Comparison of ENCODE assay signal across 17 cellular contexts in genomic region chr12:102441077-102441596, GRCh38. TPM values are rescaled to one million over a fixed set of nuclear protein-coding genes. Genes with fewer than 3 reads are reported as not detected.
DNase-seq lines count a peak whose midpoint lies in the region; ATAC-seq, FAIRE-seq and TF ChIP-seq lines count a peak whose summit lies in the region.
"Had no signal": no experiment of that assay in that cellular context is flagged by ENCODE, and none has a peak within 500 bp of the region (broad histone marks: within the 10 kb centered on the region; RNA-seq: fewer than 3 reads in every experiment).

No MANE protein-coding gene starts in this region.

- H3K36me3 Mint-ChIP-seq in activated CD8-positive, alpha-beta T cell treated with anti-CD3 and anti-CD28 coated beads for 36 hours (ENCODE audit: low read depth): no peaks in the 10 kb centered on the region
- no peaks in the 10 kb centered on the region for H3K36me3 Mint-ChIP-seq in activated CD8-positive, alpha-beta T cell treated with anti-CD3 and anti-CD28 coated beads, Interleukin-2, amount 10 ng/mL, durations not matched to agents 7 days and 5 days (ENCODE audit: low read depth)
- H3K36me3 Mint-ChIP-seq in stimulated activated effector memory CD8-positive, alpha-beta T cell treated with anti-CD3 and anti-CD28 coated beads, Interleukin-12 subunit alpha, Interleukin-12 subunit beta, amount 100 ng/mL, for 72 hours: no peaks in the 10 kb centered on the region
- H3K36me3 Mint-ChIP-seq: CD8-positive, alpha-beta T cell had no signal

- no TSS peak for BruUV-seq in K562 (replicated peaks; lab: Mats Ljungman, UMichigan)

- H3K4me1 Mint-ChIP-seq in activated CD8-positive, alpha-beta T cell treated with anti-CD3 and anti-CD28 coated beads for 36 hours (ENCODE audit: low read depth): peaks cover 4% of the 10 kb centered on the region
- no peaks in the 10 kb centered on the region for H3K4me1 Mint-ChIP-seq in activated CD8-positive, alpha-beta T cell treated with anti-CD3 and anti-CD28 coated beads, Interleukin-2, amount 10 ng/mL, durations not matched to agents 7 days and 5 days (ENCODE audit: low read depth)
- no peaks in the 10 kb centered on the region for H3K4me1 Mint-ChIP-seq in stimulated activated effector memory CD8-positive, alpha-beta T cell treated with anti-CD3 and anti-CD28 coated beads, Interleukin-12 subunit alpha, Interleukin-12 subunit beta, amount 100 ng/mL, for 72 hours
- H3K4me1 Mint-ChIP-seq: H9 had no signal

- no peaks in the 10 kb centered on the region for H3K9me3 ChIP-seq in K562 (replicated peaks; ENCODE audit: control insufficient read depth, insufficient read depth, low read depth, low read length)
- H3K9me3 ChIP-seq: BLaER1 had no signal

- H3K4me1 ChIP-seq in K562 (replicated peaks in 1 of 2; ENCODE audit: control insufficient read depth in 2 of 2, insufficient read depth in 2 of 2, low read length in 2 of 2): peaks cover 0 to 55% of the 10 kb centered on the region in 2 experiments; a peak in 4 of 5 replicates

- FAIRE-seq in K562 (lab: Jason Lieb, UNC): peak; percentile 76
- FAIRE-seq: A204.1 had no signal

- no peaks in the 10 kb centered on the region; the same call in 1 of the 3 replicates for H3K36me3 ChIP-seq in K562 (ENCODE audit: control insufficient read depth, insufficient read depth, low read length)
- H3K36me3 ChIP-seq: BLaER1 had no signal

- peak; percentile 61 for ATAC-seq in activated CD8-positive, alpha-beta T cell treated with anti-CD3 and anti-CD28 coated beads for 36 hours
- ATAC-seq in activated CD8-positive, alpha-beta T cell treated with anti-CD3 and anti-CD28 coated beads, Interleukin-2, amount 10 ng/mL, durations not matched to agents 7 days and 5 days: no peak
- ATAC-seq in K562: peak; percentile 89
- ATAC-seq in stimulated activated effector memory CD8-positive, alpha-beta T cell treated with anti-CD3 and anti-CD28 coated beads, Interleukin-12 subunit alpha, Interleukin-12 subunit beta, amount 100 ng/mL, for 72 hours: peak; percentile 93
- no peak for ATAC-seq in HG03439 (IDR thresholded peaks at IDR 0.05; ENCODE audit: unreplicated experiment)
- ATAC-seq: CD8-positive, alpha-beta T cell had no signal

- H3K9me1 ChIP-seq in K562 (ENCODE audit: control insufficient read depth, insufficient read depth, low read length): no peaks in the 10 kb centered on the region

- peak overlapping the region in 1 of 2 experiments; percentile 24; a peak in 1 of 4 replicates for H3K9ac ChIP-seq in K562 (ENCODE audit: insufficient read depth in 1 of 2, low read depth in 2 of 2, low read length in 2 of 2)
- H3K9ac ChIP-seq: BLaER1 had no signal

- peak overlapping the region; percentile 15; the same call in 1 of the 2 replicates for H2AFZ ChIP-seq in K562 (ENCODE audit: low read depth, low read length)

- no peak overlapping the region for H3K27ac Mint-ChIP-seq in activated CD8-positive, alpha-beta T cell treated with anti-CD3 and anti-CD28 coated beads for 36 hours
- H3K27ac Mint-ChIP-seq in activated CD8-positive, alpha-beta T cell treated with anti-CD3 and anti-CD28 coated beads, Interleukin-2, amount 10 ng/mL, durations not matched to agents 7 days and 5 days: no peak overlapping the region
- H3K27ac Mint-ChIP-seq in stimulated activated effector memory CD8-positive, alpha-beta T cell treated with anti-CD3 and anti-CD28 coated beads, Interleukin-12 subunit alpha, Interleukin-12 subunit beta, amount 100 ng/mL, for 72 hours: no peak overlapping the region
- H3K27ac Mint-ChIP-seq: CD8-positive, alpha-beta T cell; H9 had no signal

- no peak overlapping the region for H3K4me3 ChIP-seq in K562
- H3K4me3 ChIP-seq: BLaER1 had no signal

- TF ChIP-seq RAD21 in K562 (CRISPR knock-in tag; conservative IDR thresholded peaks at IDR 0.05 in 1 of 2, IDR thresholded peaks at IDR 0.05 in 1 of 2): peak in 1 of 2 experiments; percentile 47; a peak in 3 of 4 replicates

- WGBS in K562 (ENCODE audit: insufficient coverage, low coverage, missing lambda C conversion rate): 0% methylated on average over 1 of the region's 1 CpG

- H3K27me3 ChIP-seq in K562 (ENCODE audit: control insufficient read depth in 2 of 2, insufficient read depth in 2 of 2, low read length in 2 of 2): no peaks in the 10 kb centered on the region
- H3K27me3 ChIP-seq: BLaER1 had no signal

- peak; percentile 89 for TF ChIP-seq EP300 in K562 (IDR thresholded peaks at IDR 0.05; ENCODE audit: low read length)

- H3K27ac ChIP-seq in K562 (ENCODE audit: extremely low read depth, low read depth, low read length): peak overlapping the region; percentile 67
- H3K27ac ChIP-seq: BLaER1 had no signal

- POLR2A ChIA-PET in activated CD8-positive, alpha-beta T cell treated with anti-CD3 and anti-CD28 coated beads for 36 hours (lab: Charles Lee): no interaction called here
- POLR2A ChIA-PET in activated CD8-positive, alpha-beta T cell treated with anti-CD3 and anti-CD28 coated beads, Interleukin-2, amount 10 ng/mL, durations not matched to agents 7 days and 5 days (lab: Charles Lee): no interaction called here
- POLR2A ChIA-PET in K562 (lab: Yijun Ruan, JAX): interaction anchor here (1.2 to 3.0 kb wide), 2 partner anchors 11 to 271 kb away, joined by 3 to 10 read pairs; no protein-coding TSS in a partner anchor

- no peak for DNase-seq in activated CD8-positive, alpha-beta T cell treated with anti-CD3 and anti-CD28 coated beads for 36 hours
- DNase-seq in activated CD8-positive, alpha-beta T cell treated with anti-CD3 and anti-CD28 coated beads, Interleukin-2, amount 10 ng/mL, durations not matched to agents 7 days and 5 days: no peak
- peak; percentile 7 for DNase-seq in MV-4-11 (lab: John Stamatoyannopoulos, UW)
- DNase-seq in K562 (ENCODE audit: extremely low read depth in 1 of 4, low spot score in 3 of 4): peak; percentile 55 to 70 (median 62)
- no peak for DNase-seq in stimulated activated effector memory CD8-positive, alpha-beta T cell treated with anti-CD3 and anti-CD28 coated beads, Interleukin-12 subunit alpha, Interleukin-12 subunit beta, amount 100 ng/mL, for 72 hours (ENCODE audit: low spot score in 2 of 2)
- no peak for DNase-seq in NCI-H128 (lab: John Stamatoyannopoulos, UW; ENCODE audit: unreplicated experiment)
- DNase-seq in cerebellum (ENCODE audit: low spot score): no peak
- DNase-seq: CD8-positive, alpha-beta T cell; H9; NCI-H1048; NCI-H2081 treated with DMSO at 0.1 percent for 48 hours; NCI-H510A treated with DMSO at 0.1 percent for 48 hours; SHP77 treated with DMSO at 0.1 percent for 48 hours had no signal

- CTCF ChIA-PET in activated CD8-positive, alpha-beta T cell treated with anti-CD3 and anti-CD28 coated beads for 36 hours (lab: Charles Lee): interaction anchor here (0.7 kb wide), 1 partner anchor 315 kb away, joined by 3 read pairs; no protein-coding TSS in a partner anchor
- CTCF ChIA-PET in activated CD8-positive, alpha-beta T cell treated with anti-CD3 and anti-CD28 coated beads, Interleukin-2, amount 10 ng/mL, durations not matched to agents 7 days and 5 days (lab: Charles Lee): no interaction called here
- CTCF ChIA-PET in K562 (lab: Yijun Ruan, JAX; ENCODE audit: low intra/inter-chr PET ratio): no interaction called here

- intact Hi-C loops in activated CD8-positive, alpha-beta T cell treated with anti-CD3 and anti-CD28 coated beads for 36 hours (cut with micrococcal nuclease): no loop called here
- intact Hi-C loops in K562 (cut with micrococcal nuclease): loop anchor here (2.0 kb wide), 1 partner anchor 34 kb away; no protein-coding TSS in a partner anchor

- H3K79me2 ChIP-seq in K562 (ENCODE audit: control insufficient read depth, insufficient read depth, low read length): no peaks in the 10 kb centered on the region

- no peaks in the 10 kb centered on the region for H3K9me3 Mint-ChIP-seq in activated CD8-positive, alpha-beta T cell treated with anti-CD3 and anti-CD28 coated beads for 36 hours
- H3K9me3 Mint-ChIP-seq in activated CD8-positive, alpha-beta T cell treated with anti-CD3 and anti-CD28 coated beads, Interleukin-2, amount 10 ng/mL, durations not matched to agents 7 days and 5 days (ENCODE audit: insufficient read depth): no peaks in the 10 kb centered on the region
- H3K9me3 Mint-ChIP-seq in stimulated activated effector memory CD8-positive, alpha-beta T cell treated with anti-CD3 and anti-CD28 coated beads, Interleukin-12 subunit alpha, Interleukin-12 subunit beta, amount 100 ng/mL, for 72 hours: no peaks in the 10 kb centered on the region
- H3K9me3 Mint-ChIP-seq: CD8-positive, alpha-beta T cell had no signal

- in situ Hi-C loops in K562 (cut with MboI): no loop called here

- no peak for TF ChIP-seq CTCF in activated CD8-positive, alpha-beta T cell treated with anti-CD3 and anti-CD28 coated beads for 36 hours (IDR thresholded peaks at IDR 0.05)
- no peak for TF ChIP-seq CTCF in K562 (IDR thresholded peaks at IDR 0.05 in 2 of 3, conservative IDR thresholded peaks at IDR 0.05 in 1 of 3; ENCODE audit: insufficient read depth in 2 of 3, low read depth in 1 of 3, low read length in 3 of 3)

- peak overlapping the region; percentile 51; the same call in 1 of the 2 replicates for H3K4me2 ChIP-seq in K562 (ENCODE audit: insufficient read depth, low read length)
- H3K4me2 ChIP-seq: BLaER1 had no signal

- no peak overlapping the region for H3K4me3 Mint-ChIP-seq in activated CD8-positive, alpha-beta T cell treated with anti-CD3 and anti-CD28 coated beads for 36 hours
- no peak overlapping the region for H3K4me3 Mint-ChIP-seq in activated CD8-positive, alpha-beta T cell treated with anti-CD3 and anti-CD28 coated beads, Interleukin-2, amount 10 ng/mL, durations not matched to agents 7 days and 5 days
- no peak overlapping the region for H3K4me3 Mint-ChIP-seq in stimulated activated effector memory CD8-positive, alpha-beta T cell treated with anti-CD3 and anti-CD28 coated beads, Interleukin-12 subunit alpha, Interleukin-12 subunit beta, amount 100 ng/mL, for 72 hours
- H3K4me3 Mint-ChIP-seq: CD8-positive, alpha-beta T cell; H9 had no signal

- peaks cover 13% of the 10 kb centered on the region for H3K27me3 Mint-ChIP-seq in activated CD8-positive, alpha-beta T cell treated with anti-CD3 and anti-CD28 coated beads for 36 hours
- H3K27me3 Mint-ChIP-seq in activated CD8-positive, alpha-beta T cell treated with anti-CD3 and anti-CD28 coated beads, Interleukin-2, amount 10 ng/mL, durations not matched to agents 7 days and 5 days (ENCODE audit: low read depth): peaks cover 4% of the 10 kb centered on the region

- no peaks in the 10 kb centered on the region for H4K20me1 ChIP-seq in K562 (replicated peaks; ENCODE audit: control insufficient read depth, insufficient read depth, low read length)
- H4K20me1 ChIP-seq: BLaER1 had no signal

- no peak for TF ChIP-seq POLR2A in K562 (conservative IDR thresholded peaks at IDR 0.05)

RNA-seq across cellular contexts. Expression of gene IGF1, which starts 39.2 kb away (rescaled TPM):
- 1 to 10 TPM in 1 of 2 experiments, under 1 TPM in 1; 0.90 to 1.2 TPM for total RNA-seq in activated CD8-positive, alpha-beta T cell treated with anti-CD3 and anti-CD28 coated beads for 36 hours
- total RNA-seq in activated CD8-positive, alpha-beta T cell treated with anti-CD3 and anti-CD28 coated beads, Interleukin-2, amount 10 ng/mL, durations not matched to agents 7 days and 5 days: 1 to 10 TPM in 1 of 2 experiments, under 1 TPM in 1; 0.52 to 1.2 TPM
- 13.0 and 14.3 TPM in 2 replicates for total RNA-seq in K562 (2011; cell fraction: chromatin; rRNA removed; ENCODE audit: low replicate concordance)
- 2.6 and 6.8 TPM in 2 replicates for total RNA-seq in K562 (2011; cell fraction: nucleolus; rRNA removed)
- 9.0 and 10.3 TPM in 2 replicates for total RNA-seq in K562 (2011; cell fraction: nucleoplasm; rRNA removed)
- 2.8 and 4.5 TPM in 2 replicates for total RNA-seq in K562 (2014; rRNA removed)
- total RNA-seq in K562 (2014; rRNA removed; fragmentation: Illumina TruSeq; extraction: Trizol): 4.0 and 6.5 TPM in 2 replicates
- 11.5 and 11.6 TPM in 2 replicates for total RNA-seq in K562 (2015; rRNA removed; fragmentation: Illumina TruSeq; extraction: Trizol)
- 5.5 and 5.9 TPM in 2 replicates for total RNA-seq in K562 (2021)
- polyA plus RNA-seq in K562 (2011; rRNA removed): 3.7 and 4.4 TPM in 2 replicates
- polyA plus RNA-seq in K562 (2011; cell fraction: cytosol; rRNA removed): 4.6 and 7.0 TPM in 2 replicates
- polyA plus RNA-seq in K562 (2011; cell fraction: nucleus; rRNA removed): 0.87 and 3.0 TPM in 2 replicates
- polyA plus RNA-seq in K562 (2012): 7.3 and 18.9 TPM in 2 replicates
- polyA plus RNA-seq in K562 (2014; fragmentation: Illumina TruSeq; extraction: Trizol): 4.2 and 5.5 TPM in 2 replicates
- polyA plus RNA-seq in K562 (2014; fragmentation: Nextera tagmentation; extraction: Ambion mirVana): 10 to 100 TPM in 1 of 2 experiments, 1 to 10 TPM in 1; 8.3 to 13.9 TPM
- 4.1 and 7.1 TPM in 2 replicates for polyA plus RNA-seq in K562 (2014; rRNA removed)
- 4.9 and 5.4 TPM in 2 replicates for polyA minus RNA-seq in K562 (2011; rRNA and poly(A)+ RNA removed)
- polyA minus RNA-seq in K562 (2011; cell fraction: cytosol; rRNA and poly(A)+ RNA removed): 0.73 and 1.2 TPM in 2 replicates
- polyA minus RNA-seq in K562 (2011; cell fraction: nucleus; rRNA and poly(A)+ RNA removed): 2.2 and 2.4 TPM in 2 replicates
- total RNA-seq in cerebellum: 7.1 TPM
- total RNA-seq: CD8-positive, alpha-beta T cell; H9; HT-29 had no signal

Comparison
In these comparisons a context has a peak if more than half of its experiments do, and no peak if none do; other contexts are left out.
1. ATAC-seq: peak in activated CD8-positive, alpha-beta T cell treated with anti-CD3 and anti-CD28 coated beads for 36 hours (single experiment), K562 (single experiment) and stimulated activated effector memory CD8-positive, alpha-beta T cell treated with anti-CD3 and anti-CD28 coated beads, Interleukin-12 subunit alpha, Interleukin-12 subunit beta, amount 100 ng/mL, for 72 hours (single experiment); none in activated CD8-positive, alpha-beta T cell treated with anti-CD3 and anti-CD28 coated beads, Interleukin-2, amount 10 ng/mL, durations not matched to agents 7 days and 5 days (single experiment) and HG03439 (single experiment).
2. DNase-seq: peak in MV-4-11 (single experiment) and K562 (4 of 4); none in activated CD8-positive, alpha-beta T cell treated with anti-CD3 and anti-CD28 coated beads for 36 hours (single experiment), activated CD8-positive, alpha-beta T cell treated with anti-CD3 and anti-CD28 coated beads, Interleukin-2, amount 10 ng/mL, durations not matched to agents 7 days and 5 days (single experiment), stimulated activated effector memory CD8-positive, alpha-beta T cell treated with anti-CD3 and anti-CD28 coated beads, Interleukin-12 subunit alpha, Interleukin-12 subunit beta, amount 100 ng/mL, for 72 hours (0 of 2), NCI-H128 (single experiment) and cerebellum (single experiment).